In the genomic region with DNA sequence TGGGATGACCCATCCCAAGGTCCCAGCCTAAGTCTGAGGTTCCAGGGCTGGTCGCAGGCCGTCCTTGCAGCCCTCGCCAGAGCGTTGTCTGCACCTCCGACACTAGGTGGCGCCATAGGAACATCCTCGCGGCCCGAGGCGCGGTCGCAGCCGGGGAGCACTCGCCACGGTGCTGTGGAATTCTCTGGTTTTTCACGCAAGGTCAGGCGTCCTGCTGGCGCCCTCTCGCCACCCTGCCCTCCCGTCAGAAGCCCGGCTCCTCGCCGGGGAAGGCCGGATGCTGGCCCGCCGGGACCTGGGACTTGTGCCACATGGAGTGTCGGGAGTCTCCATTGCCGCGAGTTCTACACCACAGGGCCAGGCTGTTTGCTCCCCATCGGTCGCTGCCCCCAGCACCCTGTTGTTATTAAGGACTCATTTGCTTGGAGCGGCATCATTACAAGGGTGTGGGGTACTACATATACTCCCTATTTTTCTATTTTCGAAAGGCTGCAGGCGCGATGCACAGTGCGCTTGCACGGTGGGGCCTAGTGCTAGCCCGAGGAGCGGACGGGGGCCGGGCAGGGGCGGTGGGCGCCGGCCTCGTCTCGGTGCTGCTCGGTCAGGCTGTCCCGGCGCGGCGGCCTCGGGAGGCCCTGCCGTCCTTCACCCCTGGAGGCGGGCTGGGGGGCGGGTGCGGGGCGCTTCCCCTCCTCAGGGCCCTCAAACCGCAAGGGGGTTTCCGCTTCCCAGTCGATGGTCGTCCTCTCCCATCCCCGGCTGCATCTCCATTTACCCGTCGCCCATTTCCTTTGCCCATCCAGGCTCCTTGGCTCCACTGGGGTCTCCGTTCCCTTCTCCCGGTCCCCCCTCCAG, we compare ENCODE assay signal across 1 cellular context.
TF ChIP-seq lines count a peak whose summit lies in the region.

No MANE protein-coding gene starts in this region.

TF ChIP-seq in GM23338, 12 proteins besides CTCF, POLR2A, EP300 and RAD21 (continued from another document):
- TF ChIP-seq, protein P1, sequence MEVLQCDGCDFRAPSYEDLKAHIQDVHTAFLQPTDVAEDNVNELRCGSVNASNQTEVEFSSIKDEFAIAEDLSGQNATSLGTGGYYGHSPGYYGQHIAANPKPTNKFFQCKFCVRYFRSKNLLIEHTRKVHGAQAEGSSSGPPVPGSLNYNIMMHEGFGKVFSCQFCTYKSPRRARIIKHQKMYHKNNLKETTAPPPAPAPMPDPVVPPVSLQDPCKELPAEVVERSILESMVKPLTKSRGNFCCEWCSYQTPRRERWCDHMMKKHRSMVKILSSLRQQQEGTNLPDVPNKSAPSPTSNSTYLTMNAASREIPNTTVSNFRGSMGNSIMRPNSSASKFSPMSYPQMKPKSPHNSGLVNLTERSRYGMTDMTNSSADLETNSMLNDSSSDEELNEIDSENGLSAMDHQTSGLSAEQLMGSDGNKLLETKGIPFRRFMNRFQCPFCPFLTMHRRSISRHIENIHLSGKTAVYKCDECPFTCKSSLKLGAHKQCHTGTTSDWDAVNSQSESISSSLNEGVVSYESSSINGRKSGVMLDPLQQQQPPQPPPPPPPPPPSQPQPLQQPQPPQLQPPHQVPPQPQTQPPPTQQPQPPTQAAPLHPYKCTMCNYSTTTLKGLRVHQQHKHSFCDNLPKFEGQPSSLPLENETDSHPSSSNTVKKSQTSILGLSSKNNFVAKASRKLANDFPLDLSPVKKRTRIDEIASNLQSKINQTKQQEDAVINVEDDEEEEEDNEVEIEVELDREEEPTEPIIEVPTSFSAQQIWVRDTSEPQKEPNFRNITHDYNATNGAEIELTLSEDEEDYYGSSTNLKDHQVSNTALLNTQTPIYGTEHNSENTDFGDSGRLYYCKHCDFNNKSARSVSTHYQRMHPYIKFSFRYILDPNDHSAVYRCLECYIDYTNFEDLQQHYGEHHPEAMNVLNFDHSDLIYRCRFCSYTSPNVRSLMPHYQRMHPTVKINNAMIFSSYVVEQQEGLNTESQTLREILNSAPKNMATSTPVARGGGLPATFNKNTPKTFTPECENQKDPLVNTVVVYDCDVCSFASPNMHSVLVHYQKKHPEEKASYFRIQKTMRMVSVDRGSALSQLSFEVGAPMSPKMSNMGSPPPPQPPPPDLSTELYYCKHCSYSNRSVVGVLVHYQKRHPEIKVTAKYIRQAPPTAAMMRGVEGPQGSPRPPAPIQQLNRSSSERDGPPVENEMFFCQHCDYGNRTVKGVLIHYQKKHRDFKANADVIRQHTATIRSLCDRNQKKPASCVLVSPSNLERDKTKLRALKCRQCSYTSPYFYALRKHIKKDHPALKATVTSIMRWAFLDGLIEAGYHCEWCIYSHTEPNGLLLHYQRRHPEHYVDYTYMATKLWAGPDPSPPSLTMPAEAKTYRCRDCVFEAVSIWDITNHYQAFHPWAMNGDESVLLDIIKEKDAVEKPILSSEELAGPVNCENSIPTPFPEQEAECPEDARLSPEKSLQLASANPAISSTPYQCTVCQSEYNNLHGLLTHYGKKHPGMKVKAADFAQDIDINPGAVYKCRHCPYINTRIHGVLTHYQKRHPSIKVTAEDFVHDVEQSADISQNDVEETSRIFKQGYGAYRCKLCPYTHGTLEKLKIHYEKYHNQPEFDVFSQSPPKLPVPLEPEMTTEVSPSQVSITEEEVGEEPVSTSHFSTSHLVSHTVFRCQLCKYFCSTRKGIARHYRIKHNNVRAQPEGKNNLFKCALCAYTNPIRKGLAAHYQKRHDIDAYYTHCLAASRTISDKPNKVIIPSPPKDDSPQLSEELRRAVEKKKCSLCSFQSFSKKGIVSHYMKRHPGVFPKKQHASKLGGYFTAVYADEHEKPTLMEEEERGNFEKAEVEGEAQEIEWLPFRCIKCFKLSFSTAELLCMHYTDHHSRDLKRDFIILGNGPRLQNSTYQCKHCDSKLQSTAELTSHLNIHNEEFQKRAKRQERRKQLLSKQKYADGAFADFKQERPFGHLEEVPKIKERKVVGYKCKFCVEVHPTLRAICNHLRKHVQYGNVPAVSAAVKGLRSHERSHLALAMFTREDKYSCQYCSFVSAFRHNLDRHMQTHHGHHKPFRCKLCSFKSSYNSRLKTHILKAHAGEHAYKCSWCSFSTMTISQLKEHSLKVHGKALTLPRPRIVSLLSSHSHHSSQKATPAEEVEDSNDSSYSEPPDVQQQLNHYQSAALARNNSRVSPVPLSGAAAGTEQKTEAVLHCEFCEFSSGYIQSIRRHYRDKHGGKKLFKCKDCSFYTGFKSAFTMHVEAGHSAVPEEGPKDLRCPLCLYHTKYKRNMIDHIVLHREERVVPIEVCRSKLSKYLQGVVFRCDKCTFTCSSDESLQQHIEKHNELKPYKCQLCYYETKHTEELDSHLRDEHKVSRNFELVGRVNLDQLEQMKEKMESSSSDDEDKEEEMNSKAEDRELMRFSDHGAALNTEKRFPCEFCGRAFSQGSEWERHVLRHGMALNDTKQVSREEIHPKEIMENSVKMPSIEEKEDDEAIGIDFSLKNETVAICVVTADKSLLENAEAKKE (CRISPR knock-in tag; IDR thresholded peaks at IDR 0.05), result no peak
- TF ChIP-seq ZNF114 (CRISPR knock-in tag; IDR thresholded peaks at IDR 0.05) (no peak), CREB1 (CRISPR knock-in tag; IDR thresholded peaks at IDR 0.05; ENCODE audit: low read depth) (no peak), JUNB (IDR thresholded peaks at IDR 0.05; ENCODE audit: unreplicated experiment) (no peak), EZH2phosphoT487 (IDR thresholded peaks at IDR 0.05; ENCODE audit: unreplicated experiment) (no peak), ZNF331 (CRISPR knock-in tag; IDR thresholded peaks at IDR 0.05; ENCODE audit: low read depth) (no peak)
- TF ChIP-seq, protein P2, sequence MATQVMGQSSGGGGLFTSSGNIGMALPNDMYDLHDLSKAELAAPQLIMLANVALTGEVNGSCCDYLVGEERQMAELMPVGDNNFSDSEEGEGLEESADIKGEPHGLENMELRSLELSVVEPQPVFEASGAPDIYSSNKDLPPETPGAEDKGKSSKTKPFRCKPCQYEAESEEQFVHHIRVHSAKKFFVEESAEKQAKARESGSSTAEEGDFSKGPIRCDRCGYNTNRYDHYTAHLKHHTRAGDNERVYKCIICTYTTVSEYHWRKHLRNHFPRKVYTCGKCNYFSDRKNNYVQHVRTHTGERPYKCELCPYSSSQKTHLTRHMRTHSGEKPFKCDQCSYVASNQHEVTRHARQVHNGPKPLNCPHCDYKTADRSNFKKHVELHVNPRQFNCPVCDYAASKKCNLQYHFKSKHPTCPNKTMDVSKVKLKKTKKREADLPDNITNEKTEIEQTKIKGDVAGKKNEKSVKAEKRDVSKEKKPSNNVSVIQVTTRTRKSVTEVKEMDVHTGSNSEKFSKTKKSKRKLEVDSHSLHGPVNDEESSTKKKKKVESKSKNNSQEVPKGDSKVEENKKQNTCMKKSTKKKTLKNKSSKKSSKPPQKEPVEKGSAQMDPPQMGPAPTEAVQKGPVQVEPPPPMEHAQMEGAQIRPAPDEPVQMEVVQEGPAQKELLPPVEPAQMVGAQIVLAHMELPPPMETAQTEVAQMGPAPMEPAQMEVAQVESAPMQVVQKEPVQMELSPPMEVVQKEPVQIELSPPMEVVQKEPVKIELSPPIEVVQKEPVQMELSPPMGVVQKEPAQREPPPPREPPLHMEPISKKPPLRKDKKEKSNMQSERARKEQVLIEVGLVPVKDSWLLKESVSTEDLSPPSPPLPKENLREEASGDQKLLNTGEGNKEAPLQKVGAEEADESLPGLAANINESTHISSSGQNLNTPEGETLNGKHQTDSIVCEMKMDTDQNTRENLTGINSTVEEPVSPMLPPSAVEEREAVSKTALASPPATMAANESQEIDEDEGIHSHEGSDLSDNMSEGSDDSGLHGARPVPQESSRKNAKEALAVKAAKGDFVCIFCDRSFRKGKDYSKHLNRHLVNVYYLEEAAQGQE (IDR thresholded peaks at IDR 0.05; ENCODE audit: unreplicated experiment), result no peak
- TF ChIP-seq, protein P3, sequence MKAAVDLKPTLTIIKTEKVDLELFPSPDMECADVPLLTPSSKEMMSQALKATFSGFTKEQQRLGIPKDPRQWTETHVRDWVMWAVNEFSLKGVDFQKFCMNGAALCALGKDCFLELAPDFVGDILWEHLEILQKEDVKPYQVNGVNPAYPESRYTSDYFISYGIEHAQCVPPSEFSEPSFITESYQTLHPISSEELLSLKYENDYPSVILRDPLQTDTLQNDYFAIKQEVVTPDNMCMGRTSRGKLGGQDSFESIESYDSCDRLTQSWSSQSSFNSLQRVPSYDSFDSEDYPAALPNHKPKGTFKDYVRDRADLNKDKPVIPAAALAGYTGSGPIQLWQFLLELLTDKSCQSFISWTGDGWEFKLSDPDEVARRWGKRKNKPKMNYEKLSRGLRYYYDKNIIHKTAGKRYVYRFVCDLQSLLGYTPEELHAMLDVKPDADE (IDR thresholded peaks at IDR 0.05), result no peak
